Comparison of ENCODE assay signal across 8 cellular contexts in genomic region chr6:44002071-44002590, GRCh38.
A peak's percentile ranks its signal among the peaks of the same experiment; 100 is the strongest.
DNase-seq lines count a peak whose midpoint lies in the region; ATAC-seq and TF ChIP-seq lines count a peak whose summit lies in the region.

No MANE protein-coding gene starts in this region.

- TF ChIP-seq CTCF in Calu3 (IDR thresholded peaks at IDR 0.05; ENCODE audit: unreplicated experiment), result no peak

- DNase-seq in Calu3 (peak; percentile 97), naive B cell (no peak), SK-N-DZ (ENCODE audit: low spot score) (no peak), COLO668 (lab: John Stamatoyannopoulos, UW; ENCODE audit: unreplicated experiment) (no peak), Ammon's horn (ENCODE audit: low spot score) (no peak)

- H3K9me3 Mint-ChIP-seq in Calu3 (ENCODE audit: low read depth, unreplicated experiment) (no peaks in the 10 kb centered on the region), IgD-negative memory B cell (no peaks in the 10 kb centered on the region), naive B cell (peaks cover 0 to 3% (median 0%) of the 10 kb centered on the region in 7 donors)
- H3K9me3 Mint-ChIP-seq in dendritic cell treated with granulocyte-macrophage colony-stimulating factor and Interleukin-4, amounts not matched to agents 40 ng/mL and 50 ng/mL, for 4 days, result no peaks in the 10 kb centered on the region

- intact Hi-C loops in Calu3 (cut with micrococcal nuclease; ENCODE audit: unreplicated experiment), result loop anchor here (1.0 to 10.0 kb wide), 5 partner anchors 51 to 335 kb away; no protein-coding TSS in a partner anchor
- intact Hi-C loops in dendritic cell treated with granulocyte-macrophage colony-stimulating factor and Interleukin-4, amounts not matched to agents 40 ng/mL and 50 ng/mL, for 4 days (cut with micrococcal nuclease), result loop anchor here (5.0 kb wide), 2 partner anchors 35 to 70 kb away; no protein-coding TSS in a partner anchor

- H3K27me3 Mint-ChIP-seq in Calu3 (ENCODE audit: unreplicated experiment) (no peaks in the 10 kb centered on the region), IgD-negative memory B cell (peaks cover 32% of the 10 kb centered on the region), naive B cell (peaks cover 38 to 76% (median 51%) of the 10 kb centered on the region in 3 donors)
- peaks cover 82% of the 10 kb centered on the region for H3K27me3 Mint-ChIP-seq in dendritic cell treated with granulocyte-macrophage colony-stimulating factor and Interleukin-4, amounts not matched to agents 40 ng/mL and 50 ng/mL, for 4 days

- BruUV-seq in Calu3 (replicated peaks; lab: Mats Ljungman, UMichigan), result no TSS peak

- peaks cover 83% of the 10 kb centered on the region for H3K36me3 Mint-ChIP-seq in Calu3 (ENCODE audit: insufficient read depth, unreplicated experiment)
- no peaks in the 10 kb centered on the region for H3K36me3 Mint-ChIP-seq in IgD-negative memory B cell
- no peaks in the 10 kb centered on the region for H3K36me3 Mint-ChIP-seq in dendritic cell treated with granulocyte-macrophage colony-stimulating factor and Interleukin-4, amounts not matched to agents 40 ng/mL and 50 ng/mL, for 4 days (ENCODE audit: low read depth)
- H3K36me3 Mint-ChIP-seq in naive B cell, result no peaks in the 10 kb centered on the region

- peak overlapping the region; percentile 78 for H3K4me3 Mint-ChIP-seq in Calu3 (ENCODE audit: low read depth, unreplicated experiment)
- peak overlapping the region in 3 of 4 donors; percentile 52 to 89 (median 88) for H3K4me3 Mint-ChIP-seq in IgD-negative memory B cell
- H3K4me3 Mint-ChIP-seq in dendritic cell treated with granulocyte-macrophage colony-stimulating factor and Interleukin-4, amounts not matched to agents 40 ng/mL and 50 ng/mL, for 4 days, result peak overlapping the region; percentile 60
- H3K4me3 Mint-ChIP-seq in naive B cell, result peak overlapping the region; percentile 39 to 85 (median 76)

- CTCF ChIA-PET in Calu3 (lab: Charles Lee), result interaction anchor here (0.6 to 4.0 kb wide), 18 partner anchors 10 to 299 kb away, joined by 3 to 60 read pairs (median 6); partner anchors contain the start of gene VEGFA

- peaks cover 74% of the 10 kb centered on the region for H3K4me1 Mint-ChIP-seq in Calu3 (ENCODE audit: low read depth, unreplicated experiment)
- peaks cover 3 to 8% (median 5%) of the 10 kb centered on the region in 3 donors for H3K4me1 Mint-ChIP-seq in IgD-negative memory B cell
- H3K4me1 Mint-ChIP-seq in dendritic cell treated with granulocyte-macrophage colony-stimulating factor and Interleukin-4, amounts not matched to agents 40 ng/mL and 50 ng/mL, for 4 days (ENCODE audit: low read depth), result peaks cover 52% of the 10 kb centered on the region
- H3K4me1 Mint-ChIP-seq in naive B cell, result peaks cover 9 to 23% (median 19%) of the 10 kb centered on the region in 3 donors

- peak in 1 of 2 donors; percentile 59 for ATAC-seq in naive B cell (ENCODE audit: low read depth in 2 of 2)
- no peak for ATAC-seq in GM21825 (IDR thresholded peaks at IDR 0.05; ENCODE audit: unreplicated experiment)

- peak overlapping the region; percentile 96 for H3K27ac Mint-ChIP-seq in Calu3 (ENCODE audit: unreplicated experiment)
- H3K27ac Mint-ChIP-seq in IgD-negative memory B cell, result no peak overlapping the region
- peak overlapping the region; percentile 76 for H3K27ac Mint-ChIP-seq in dendritic cell treated with granulocyte-macrophage colony-stimulating factor and Interleukin-4, amounts not matched to agents 40 ng/mL and 50 ng/mL, for 4 days
- no peak overlapping the region for H3K27ac Mint-ChIP-seq in naive B cell

Comparison
In these comparisons a context has a peak if more than half of its experiments do, and no peak if none do; other contexts are left out.
1. H3K27ac Mint-ChIP-seq: peak in Calu3 (single experiment) and dendritic cell treated with granulocyte-macrophage colony-stimulating factor and Interleukin-4, amounts not matched to agents 40 ng/mL and 50 ng/mL, for 4 days (single experiment); none in IgD-negative memory B cell (0 of 3) and naive B cell (0 of 6).
2. Peak in every context shown above with its lines, with median percentiles within 50 percentile points of each other: H3K4me3 Mint-ChIP-seq.